In genomic region chr11:20020198-20020597, GRCh38 we compare ENCODE assay signal across 20 cellular contexts.
A peak's percentile ranks its signal among the peaks of the same experiment; 100 is the strongest.
DNase-seq lines count a peak whose midpoint lies in the region; ATAC-seq, FAIRE-seq and TF ChIP-seq lines count a peak whose summit lies in the region.
"Had no signal": no experiment of that assay in that cellular context is flagged by ENCODE, and none has a peak within 500 bp of the region (broad histone marks: within the 10 kb centered on the region; RNA-seq: fewer than 3 reads in every experiment).

No MANE protein-coding gene starts in this region.

- no peaks in the 10 kb centered on the region for H3K36me3 ChIP-seq in heart left ventricle
- H3K36me3 ChIP-seq in right lobe of liver: no peaks in the 10 kb centered on the region
- H3K36me3 ChIP-seq: BE2C had no signal

- 61 to 66% (median 61%) methylated on average over 3 of the region's 3 CpGs for WGBS in heart left ventricle, 4 donors
- WGBS in right lobe of liver (ENCODE audit: insufficient coverage, low coverage, low lambda C conversion rate, missing lambda C conversion rate): 23% methylated on average over 3 of the region's 3 CpGs

- TF ChIP-seq CTCF in heart left ventricle (IDR thresholded peaks at IDR 0.05) (no peak), right lobe of liver (IDR thresholded peaks at IDR 0.05) (no peak)

- peaks cover 0 to 43% (median 9%) of the 10 kb centered on the region in 12 donors for H3K4me1 ChIP-seq in heart left ventricle
- H3K4me1 ChIP-seq in right lobe of liver: peaks cover 0 to 43% (median 7%) of the 10 kb centered on the region in 4 donors
- H3K4me1 ChIP-seq: BE2C had no signal

- H3K9me3 ChIP-seq in heart left ventricle: no peaks in the 10 kb centered on the region
- no peaks in the 10 kb centered on the region for H3K9me3 ChIP-seq in right lobe of liver
- H3K9me3 ChIP-seq: BE2C had no signal

- peak; percentile 3 for DNase-seq in cardiac septum (ENCODE audit: low spot score)
- no peak for DNase-seq in heart left ventricle
- no peak for DNase-seq in left colon
- DNase-seq in right lobe of liver: peak in 1 of 3 donors; percentile 68
- DNase-seq in H54 (ENCODE audit: insufficient read length, low spot score): no peak
- DNase-seq in NCI-H128 (lab: John Stamatoyannopoulos, UW; ENCODE audit: unreplicated experiment): no peak
- no peak for DNase-seq in activated naive CD4-positive, alpha-beta T cell treated with anti-CD3 and anti-CD28 coated beads, Interleukin-2, amount 50 U/mL, for 72 hours (ENCODE audit: low spot score in 2 of 2)
- DNase-seq: ACHN; BE2C; C1 segment of cervical spinal cord; CD4-positive, CD25-positive, alpha-beta regulatory T cell; DMS153; DND-41; EL; GM23248; HCEC 1CT; IMR-90 had no signal

- H3K36me3 Mint-ChIP-seq in activated naive CD4-positive, alpha-beta T cell treated with anti-CD3 and anti-CD28 coated beads, Interleukin-2, amount 50 U/mL, for 72 hours: no peaks in the 10 kb centered on the region
- H3K36me3 Mint-ChIP-seq: CD4-positive, CD25-positive, alpha-beta regulatory T cell had no signal

- ATAC-seq in heart left ventricle: no peak
- peak; percentile 14 for ATAC-seq in left colon
- peak; percentile 63 to 82 (median 68) for ATAC-seq in right lobe of liver
- no peak for ATAC-seq in activated naive CD4-positive, alpha-beta T cell treated with anti-CD3 and anti-CD28 coated beads, Interleukin-2, amount 50 U/mL, for 72 hours
- ATAC-seq: GM12878, K562 had no signal

- H3K4me3 ChIP-seq in heart left ventricle: no peak overlapping the region
- H3K4me3 ChIP-seq in right lobe of liver: no peak overlapping the region
- H3K4me3 ChIP-seq: GM12878, GM23248, K562 had no signal

- no peaks in the 10 kb centered on the region for H3K27me3 ChIP-seq in heart left ventricle
- H3K27me3 ChIP-seq in right lobe of liver: no peaks in the 10 kb centered on the region
- H3K27me3 ChIP-seq: BE2C had no signal

- intact Hi-C loops in cardiac septum (cut with DNase I): no loop called here
- intact Hi-C loops in heart left ventricle (cut with DNase I): no loop called here
- intact Hi-C loops in left colon (cut with DNase I, micrococcal nuclease): no loop called here
- intact Hi-C loops in right lobe of liver (cut with DNase I): no loop called here

- H3K27ac Mint-ChIP-seq in activated naive CD4-positive, alpha-beta T cell treated with anti-CD3 and anti-CD28 coated beads, Interleukin-2, amount 50 U/mL, for 72 hours: no peak overlapping the region
- H3K27ac Mint-ChIP-seq: CD4-positive, CD25-positive, alpha-beta regulatory T cell had no signal

- peak overlapping the region in 1 of 12 donors; percentile 28 for H3K27ac ChIP-seq in heart left ventricle
- peak overlapping the region; percentile 38 to 94 (median 87) for H3K27ac ChIP-seq in right lobe of liver
- H3K27ac ChIP-seq: GM23248, HL-60 had no signal

- no peak for FAIRE-seq in H54 (lab: Jason Lieb, UNC)
- FAIRE-seq: GM12878, K562 had no signal

- TF ChIP-seq POLR2A in heart left ventricle (IDR thresholded peaks at IDR 0.05) (no peak), right lobe of liver (IDR thresholded peaks at IDR 0.05) (peak; percentile 76), H54 (IDR thresholded peaks at IDR 0.05; ENCODE audit: low read depth, low read length) (no peak)

- no peaks in the 10 kb centered on the region for H3K9me3 Mint-ChIP-seq in activated naive CD4-positive, alpha-beta T cell treated with anti-CD3 and anti-CD28 coated beads, Interleukin-2, amount 50 U/mL, for 72 hours

Comparison
In these comparisons a context has a peak if more than half of its experiments do, and no peak if none do; other contexts are left out.
1. ATAC-seq: peak in left colon (single experiment) and right lobe of liver (4 of 4); none in heart left ventricle (0 of 4) and activated naive CD4-positive, alpha-beta T cell treated with anti-CD3 and anti-CD28 coated beads, Interleukin-2, amount 50 U/mL, for 72 hours (0 of 2).